Comparison of ENCODE assay signal across 8 cellular contexts in genomic region chr3:101635954-101636798, GRCh38. TPM values are rescaled to one million over a fixed set of nuclear protein-coding genes. Genes with fewer than 3 reads are reported as not detected.
DNase-seq lines count a peak whose midpoint lies in the region; ATAC-seq, FAIRE-seq and TF ChIP-seq lines count a peak whose summit lies in the region.

No MANE protein-coding gene starts in this region.

- peak; percentile 56 for TF ChIP-seq CTCF in GM20000 (IDR thresholded peaks at IDR 0.05; ENCODE audit: extremely low read depth, missing control alignments)
- peak; percentile 54 to 73 (median 70) for TF ChIP-seq CTCF in heart right ventricle (IDR thresholded peaks at IDR 0.05)
- no peak for TF ChIP-seq CTCF in omental fat pad (IDR thresholded peaks at IDR 0.05)

- H3K27me3 ChIP-seq in heart right ventricle (no peaks in the 10 kb centered on the region), small intestine (ENCODE audit: control insufficient read depth in 2 of 2, insufficient read depth in 2 of 2, low read length in 2 of 2) (no peaks in the 10 kb centered on the region)

- no peaks in the 10 kb centered on the region for H3K36me3 ChIP-seq in heart right ventricle
- no peaks in the 10 kb centered on the region for H3K36me3 ChIP-seq in small intestine (ENCODE audit: control insufficient read depth in 2 of 2, insufficient read depth in 2 of 2, low read length in 2 of 2)

- H3K4me1 ChIP-seq in heart right ventricle (peaks cover 0 to 9% (median 0%) of the 10 kb centered on the region in 9 donors), small intestine (ENCODE audit: control insufficient read depth in 2 of 2, insufficient read depth in 1 of 2, low read depth in 1 of 2, low read length in 1 of 2) (no peaks in the 10 kb centered on the region)

- no peak for FAIRE-seq in small intestine (lab: Jason Lieb, UNC)

- H3K27ac ChIP-seq in heart right ventricle (no peak overlapping the region), small intestine (ENCODE audit: low read depth in 1 of 2, low read length in 1 of 2) (no peak overlapping the region)

- ATAC-seq in HG03571 (IDR thresholded peaks at IDR 0.05; ENCODE audit: unreplicated experiment) (peak; percentile 87), heart right ventricle (peak; percentile 67 to 86 (median 82)), omental fat pad (ENCODE audit: low FRiP score) (no peak)

- DNase-seq in DMS 273 treated with DMSO at 0.1 percent for 48 hours (lab: John Stamatoyannopoulos, UW) (peak; percentile 4), GM20000 (ENCODE audit: low spot score) (peak; percentile 65), SHP77 treated with DMSO at 0.1 percent for 48 hours (lab: John Stamatoyannopoulos, UW) (peak; percentile 13), heart right ventricle (peak; percentile 53 to 55), small intestine (peak; percentile 27), omental fat pad (ENCODE audit: low spot score) (no peak)
- peak; percentile 86 for DNase-seq in activated effector memory CD4-positive, alpha-beta T cell treated with anti-CD3 and anti-CD28 coated beads, Interleukin-2, amount 50 U/mL, for 16 hours

- WGBS in heart right ventricle, 2 donors: 49 to 51% methylated on average over 18 of the region's 18 CpGs
- 55 to 59% (median 56%) methylated on average over 18 of the region's 18 CpGs for WGBS in small intestine, 3 donors

- intact Hi-C loops in heart right ventricle (cut with DNase I): loop anchor here in 5 of 10 donors (5.0 to 10.0 kb wide), 3 partner anchors 54 to 64 kb away; partner anchors contain the start of gene PCNP (in 4 of the 5)

- H3K9me3 ChIP-seq in heart right ventricle: no peaks in the 10 kb centered on the region
- no peaks in the 10 kb centered on the region for H3K9me3 ChIP-seq in small intestine (ENCODE audit: control insufficient read depth, low read depth)

- H3K4me3 ChIP-seq in heart right ventricle: no peak overlapping the region
- no peak overlapping the region for H3K4me3 ChIP-seq in small intestine (ENCODE audit: low read depth in 1 of 2, low read length in 2 of 2)

RNA-seq across cellular contexts. Expression of gene ZBTB11, which starts 40.8 kb away (rescaled TPM):
- total RNA-seq in heart right ventricle (10 to 100 TPM in 1 of 10 donors, 1 to 10 TPM in 9; 7.5 to 13.3 (median 8.7) TPM), omental fat pad (10 to 100 TPM; 20.8 to 40.2 (median 23.6) TPM)
- polyA plus RNA-seq in heart right ventricle (1 to 10 TPM; 3.5 to 7.5 TPM), small intestine (1 to 10 TPM; 5.4 to 6.7 (median 5.8) TPM)

RNA-seq across cellular contexts. Expression of gene RPL24, which starts 50.3 kb away (rescaled TPM):
- 100 to 1,000 TPM; 735 to 853 (median 785) TPM for total RNA-seq in heart right ventricle
- polyA plus RNA-seq in heart right ventricle: 1,000 to 10,000 TPM; 2,189 to 3,133 TPM
- polyA plus RNA-seq in small intestine: 1,000 to 10,000 TPM; 1,703 to 2,570 (median 2,486) TPM
- 1,000 to 10,000 TPM in 3 of 4 donors, 100 to 1,000 TPM in 1; 998 to 1,447 (median 1,310) TPM for total RNA-seq in omental fat pad

Comparison
In these comparisons a context has a peak if more than half of its experiments do, and no peak if none do; other contexts are left out.
1. CTCF ChIP-seq: peak in GM20000 (single experiment) and heart right ventricle (9 of 9); none in omental fat pad (0 of 3).